33 cellular contexts compared by ENCODE assay signal in genomic region chr7:34298492-34298891, GRCh38.
"Had no signal": no experiment of that assay in that cellular context is flagged by ENCODE, and none has a peak within 500 bp of the region (broad histone marks: within the 10 kb centered on the region; RNA-seq: fewer than 3 reads in every experiment).

No MANE protein-coding gene starts in this region.

- H3K4me1 ChIP-seq: left ventricle myocardium inferior, prostate gland, testis, transverse colon, uterus had no signal

- H3K9me3 ChIP-seq: left ventricle myocardium inferior, neutrophil, ovary, prostate gland, testis, transverse colon, uterus had no signal

- FAIRE-seq: frontal cortex had no signal

- H3K4me1 Mint-ChIP-seq: activated naive CD8-positive, alpha-beta T cell treated with anti-CD3 and anti-CD28 coated beads for 36 hours; naive B cell; nephron progenitor cell; T-helper 17 cell had no signal

- H3K27ac ChIP-seq: cardiac muscle cell, coronary artery, left ventricle myocardium inferior, neutrophil, ovary, prostate gland, skin epidermis, testis, transverse colon, uterus had no signal

- H3K36me3 ChIP-seq: cardiac muscle cell, left ventricle myocardium inferior, neutrophil, ovary, prostate gland, transverse colon, uterus had no signal

- DNase-seq: activated CD4-positive, alpha-beta T cell treated with anti-CD3 and anti-CD28 coated beads for 4 hours; activated CD4-positive, alpha-beta T cell treated with anti-CD3 and anti-CD28 coated beads, Interleukin-2, amount 50 U/mL, for 48 hours; activated CD4-positive, CD25-positive, alpha-beta regulatory T cell; activated CD8-positive, alpha-beta memory T cell treated with anti-CD3 and anti-CD28 coated beads, Interleukin-2, amount 50 U/mL, for 4 hours; activated effector memory CD4-positive, alpha-beta T cell treated with anti-CD3 and anti-CD28 coated beads, Interleukin-2, amount 50 U/mL, for 16 hours; activated naive CD4-positive, alpha-beta T cell treated with anti-CD3 and anti-CD28 coated beads for 36 hours; activated naive CD8-positive, alpha-beta T cell treated with anti-CD3 and anti-CD28 coated beads for 36 hours; activated T-cell treated with anti-CD3 and anti-CD28 coated beads, Interleukin-2, amount 50 U/mL, for 1 hour; amniotic stem cell; cerebellar nuclear complex; effector memory CD8-positive, alpha-beta T cell; islet precursor cell; left ventricle myocardium inferior; naive B cell; nephron progenitor cell; ovary; retina; stimulated activated CD4-positive, alpha-beta T cell treated with anti-CD3 and anti-CD28 coated beads, Interleukin-12 subunit alpha, Interleukin-12 subunit beta, amount 100 ng/mL, for 4 hours; stimulated activated CD4-positive, alpha-beta T cell treated with anti-CD3 and anti-CD28 coated beads, Interleukin-4, amount 100 ng/mL, for 1 hour; stimulated activated naive CD8-positive, alpha-beta T cell treated with anti-CD3 and anti-CD28 coated beads, Interleukin-15, Interleukin-2, amounts not matched to agents 100 U/mL and 50 U/mL, for 24 hours; T-helper 17 cell; T1000; testis; transverse colon; uterus had no signal

- H3K4me3 ChIP-seq: cardiac muscle cell, coronary artery, left ventricle myocardium inferior, lung, ovary, prostate gland, skin epidermis, testis, transverse colon, uterus had no signal

- H3K9me3 Mint-ChIP-seq: activated naive CD4-positive, alpha-beta T cell treated with anti-CD3 and anti-CD28 coated beads for 36 hours; activated T-helper 1 cell treated with anti-CD3 and anti-CD28 coated beads, Interleukin-12 subunit alpha, Interleukin-12 subunit beta, Interleukin-2, Interleukin-4 antibody, amounts not matched to agents 30 ng/mL and 10 ng/mL and 1 ng/mL, durations not matched to agents 14 hours and 24 hours and 36 hours; effector memory CD8-positive, alpha-beta T cell; nephron progenitor cell had no signal

- H3K4me3 Mint-ChIP-seq: activated naive CD4-positive, alpha-beta T cell treated with anti-CD3 and anti-CD28 coated beads for 36 hours; activated naive CD8-positive, alpha-beta T cell treated with anti-CD3 and anti-CD28 coated beads for 36 hours; activated T-helper 1 cell treated with anti-CD3 and anti-CD28 coated beads, Interleukin-12 subunit alpha, Interleukin-12 subunit beta, Interleukin-2, Interleukin-4 antibody, amounts not matched to agents 30 ng/mL and 10 ng/mL and 1 ng/mL, durations not matched to agents 14 hours and 24 hours and 36 hours; effector memory CD8-positive, alpha-beta T cell; naive B cell; nephron progenitor cell; T-helper 17 cell had no signal

- H3K27ac Mint-ChIP-seq: activated naive CD4-positive, alpha-beta T cell treated with anti-CD3 and anti-CD28 coated beads for 36 hours; activated naive CD8-positive, alpha-beta T cell treated with anti-CD3 and anti-CD28 coated beads for 36 hours; activated T-helper 1 cell treated with anti-CD3 and anti-CD28 coated beads, Interleukin-12 subunit alpha, Interleukin-12 subunit beta, Interleukin-2, Interleukin-4 antibody, amounts not matched to agents 30 ng/mL and 10 ng/mL and 1 ng/mL, durations not matched to agents 14 hours and 24 hours and 36 hours; effector memory CD8-positive, alpha-beta T cell; naive B cell; nephron progenitor cell; T-helper 17 cell had no signal

- H3K36me3 Mint-ChIP-seq: activated naive CD8-positive, alpha-beta T cell treated with anti-CD3 and anti-CD28 coated beads for 36 hours; naive B cell had no signal

- H3K27me3 Mint-ChIP-seq: activated naive CD8-positive, alpha-beta T cell treated with anti-CD3 and anti-CD28 coated beads for 36 hours; effector memory CD8-positive, alpha-beta T cell; naive B cell; T-helper 17 cell had no signal

- H3K27me3 ChIP-seq: cardiac muscle cell, neutrophil, ovary, testis, transverse colon, uterus had no signal
